ENCODE assay signal across 8 cellular contexts in the genomic region with DNA sequence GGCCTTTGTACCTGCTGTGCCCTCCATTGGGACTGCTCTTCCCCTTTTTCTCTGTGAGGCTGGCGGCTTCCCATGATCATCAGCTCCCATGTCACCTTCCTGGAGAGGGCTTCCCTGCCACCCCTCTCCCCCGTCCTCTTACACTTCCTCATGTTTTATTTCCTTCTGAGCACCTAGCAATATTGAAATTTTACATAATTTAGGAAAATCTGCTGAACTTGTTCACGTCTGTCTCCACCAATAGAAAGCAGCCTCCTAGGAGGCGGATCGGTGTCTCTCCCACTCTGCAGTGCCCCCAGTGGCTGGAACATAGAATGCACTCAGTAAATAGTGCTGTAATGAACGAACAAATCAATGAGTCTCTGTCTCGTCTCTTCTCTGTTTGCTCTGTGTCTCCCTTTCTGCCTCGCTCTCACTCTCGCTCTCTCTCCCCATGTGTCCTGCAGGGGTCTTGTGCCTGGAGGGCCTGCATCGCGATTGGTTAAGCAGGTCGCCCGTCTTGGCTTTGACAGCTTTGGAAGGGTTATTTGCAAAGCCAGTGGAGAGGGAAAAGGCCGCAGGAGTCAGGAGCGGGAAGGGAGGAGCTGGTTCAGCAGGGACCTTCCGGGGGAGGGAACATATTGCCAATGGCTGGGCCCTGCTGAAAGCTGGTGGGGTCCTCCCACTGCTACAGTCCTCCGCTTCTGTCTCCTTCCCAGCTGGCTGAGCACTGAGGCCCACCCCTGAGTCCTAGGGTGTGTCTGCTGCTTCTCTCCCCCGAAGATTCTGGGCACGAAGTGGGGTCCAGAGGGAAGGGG. TPM values are rescaled to one million over a fixed set of nuclear protein-coding genes. Genes with fewer than 3 reads are reported as not detected.
DNase-seq lines count a peak whose midpoint lies in the region; ATAC-seq and TF ChIP-seq lines count a peak whose summit lies in the region.

No MANE protein-coding gene starts in this region.

- H3K9me3 ChIP-seq in endodermal cell (ENCODE audit: control insufficient read depth, low read length): no peaks in the 10 kb centered on the region

- no peaks in the 10 kb centered on the region for H3K79me2 ChIP-seq in mesendoderm (ENCODE audit: control insufficient read depth, insufficient read depth, low read length)

- peak; percentile 91 for TF ChIP-seq CTCF in activated CD8-positive, alpha-beta T cell treated with anti-CD3 and anti-CD28 coated beads for 36 hours (IDR thresholded peaks at IDR 0.05)
- TF ChIP-seq CTCF in endodermal cell (conservative IDR thresholded peaks at IDR 0.05): peak; percentile 96

- H3K36me3 Mint-ChIP-seq in activated CD8-positive, alpha-beta T cell treated with anti-CD3 and anti-CD28 coated beads for 36 hours (ENCODE audit: low read depth): no peaks in the 10 kb centered on the region
- H3K36me3 Mint-ChIP-seq in endodermal cell (ENCODE audit: low read depth): no peaks in the 10 kb centered on the region

- H4K8ac ChIP-seq in mesendoderm (ENCODE audit: low read depth, low read length): no peak overlapping the region

- no peak overlapping the region for H3K4ac ChIP-seq in mesendoderm (ENCODE audit: low read depth, low read length)

- H3K23ac ChIP-seq in mesendoderm (ENCODE audit: low read length): no peak overlapping the region

- H3K27ac ChIP-seq in endodermal cell (ENCODE audit: low read depth, low read length): peak overlapping the region; percentile 67
- H3K27ac ChIP-seq in mesendoderm (ENCODE audit: low read depth, low read length): peak overlapping the region; percentile 24

- H4K5ac ChIP-seq in mesendoderm (ENCODE audit: low read length): no peak overlapping the region

- peak overlapping the region; percentile 91 for H3K56ac ChIP-seq in mesendoderm (ENCODE audit: low read length)

- in situ Hi-C loops in Caki2 (cut with HindIII; ENCODE audit: low pct_unique_long_range_greater_than_20kb, low sequenced_read_pairs): no loop called here

- H2BK15ac ChIP-seq in mesendoderm (replicated peaks; ENCODE audit: low read depth): no peak overlapping the region

- no peaks in the 10 kb centered on the region for H3K9me3 Mint-ChIP-seq in activated CD8-positive, alpha-beta T cell treated with anti-CD3 and anti-CD28 coated beads for 36 hours
- no peaks in the 10 kb centered on the region for H3K9me3 Mint-ChIP-seq in endodermal cell

- H2AK5ac ChIP-seq in mesendoderm (ENCODE audit: low read length): no peak overlapping the region

- POLR2A ChIA-PET in activated CD8-positive, alpha-beta T cell treated with anti-CD3 and anti-CD28 coated beads for 36 hours (lab: Charles Lee): no interaction called here

- H3K79me1 ChIP-seq in mesendoderm (ENCODE audit: low read length): no peaks in the 10 kb centered on the region

- H3K4me1 Mint-ChIP-seq in activated CD8-positive, alpha-beta T cell treated with anti-CD3 and anti-CD28 coated beads for 36 hours (ENCODE audit: low read depth): peaks cover 23% of the 10 kb centered on the region
- H3K4me1 Mint-ChIP-seq in endodermal cell: peaks cover 23% of the 10 kb centered on the region

- peaks cover 7% of the 10 kb centered on the region for H3K27me3 Mint-ChIP-seq in activated CD8-positive, alpha-beta T cell treated with anti-CD3 and anti-CD28 coated beads for 36 hours
- H3K27me3 Mint-ChIP-seq in endodermal cell (ENCODE audit: insufficient read depth): no peaks in the 10 kb centered on the region

- peak overlapping the region; percentile 9 for H3K18ac ChIP-seq in mesendoderm (ENCODE audit: low read length)

- H3K4me1 ChIP-seq in endodermal cell (ENCODE audit: control insufficient read depth, insufficient read depth, low read length): peaks cover 4% of the 10 kb centered on the region
- peaks cover 3% of the 10 kb centered on the region for H3K4me1 ChIP-seq in mesendoderm (ENCODE audit: control insufficient read depth, low read depth, low read length)

- no peak overlapping the region for H2BK120ac ChIP-seq in mesendoderm (ENCODE audit: low read depth, low read length)

- H3K4me3 Mint-ChIP-seq in activated CD8-positive, alpha-beta T cell treated with anti-CD3 and anti-CD28 coated beads for 36 hours: no peak overlapping the region
- H3K4me3 Mint-ChIP-seq in endodermal cell: no peak overlapping the region

- H3K27ac Mint-ChIP-seq in activated CD8-positive, alpha-beta T cell treated with anti-CD3 and anti-CD28 coated beads for 36 hours: no peak overlapping the region
- H3K27ac Mint-ChIP-seq in endodermal cell: no peak overlapping the region

- H3K27me3 ChIP-seq in endodermal cell (ENCODE audit: control insufficient read depth, insufficient read depth, low read length, poor library complexity, severe bottlenecking) (no peaks in the 10 kb centered on the region), mesendoderm (ENCODE audit: insufficient read depth, low read length, poor library complexity) (no peaks in the 10 kb centered on the region)

- peak overlapping the region; percentile 59 for H3K4me2 ChIP-seq in mesendoderm (ENCODE audit: low read length)

- peak; percentile 61 for ATAC-seq in HG02798 (IDR thresholded peaks at IDR 0.05; ENCODE audit: poor library complexity, unreplicated experiment)
- peak; percentile 87 for ATAC-seq in activated CD8-positive, alpha-beta T cell treated with anti-CD3 and anti-CD28 coated beads for 36 hours
- no peak for ATAC-seq in HG03095 (IDR thresholded peaks at IDR 0.05; ENCODE audit: unreplicated experiment)

- intact Hi-C loops in activated CD8-positive, alpha-beta T cell treated with anti-CD3 and anti-CD28 coated beads for 36 hours (cut with micrococcal nuclease): no loop called here

- H3K9ac ChIP-seq in endodermal cell (ENCODE audit: extremely low read depth, low read length, poor library complexity, severe bottlenecking) (no peak overlapping the region), mesendoderm (ENCODE audit: low read length) (peak overlapping the region; percentile 73)

- CTCF ChIA-PET in activated CD8-positive, alpha-beta T cell treated with anti-CD3 and anti-CD28 coated beads for 36 hours (lab: Charles Lee): interaction anchor here (0.6 to 3.2 kb wide), 17 partner anchors 10 to 153 kb away, joined by 3 to 32 read pairs (median 3); partner anchors contain the start of genes OCSTAMP and ZNF334

- H3K36me3 ChIP-seq in endodermal cell (ENCODE audit: control insufficient read depth, insufficient read depth, low read length) (no peaks in the 10 kb centered on the region), mesendoderm (ENCODE audit: control insufficient read depth, insufficient read depth, low read length) (no peaks in the 10 kb centered on the region)

- 34 to 36% methylated on average over 11 to 19 of the region's 19 CpGs for WGBS in endodermal cell (ENCODE audit: insufficient coverage in 1 of 2, insufficient read length in 1 of 2), 2 experiments
- whole genome bisulfite sequencing in mesendoderm (ENCODE audit: extremely low coverage, insufficient coverage, low lambda C conversion rate): no CpG with 5 or more reads among the region's 19 CpGs

- peak overlapping the region; percentile 83 for H2BK5ac ChIP-seq in mesendoderm (ENCODE audit: low read length)

- DNase-seq in Caki2 (ENCODE audit: low read depth) (peak; percentile 77), NCI-H82 treated with DMSO at 0.1 percent for 48 hours (lab: John Stamatoyannopoulos, UW; ENCODE audit: unreplicated experiment) (peak; percentile 72), endodermal cell (peak; percentile 94), mesendoderm (peak; percentile 93)
- DNase-seq in activated CD8-positive, alpha-beta T cell treated with anti-CD3 and anti-CD28 coated beads for 36 hours: peak; percentile 83
- DNase-seq in stimulated activated CD8-positive, alpha-beta memory T cell treated with anti-CD3 and anti-CD28 coated beads, Interleukin-12 subunit alpha, Interleukin-12 subunit beta, amount 100 ng/mL, for 4 hours (ENCODE audit: low read depth): peak; percentile 19

- no peak overlapping the region for H3K4me3 ChIP-seq in endodermal cell (ENCODE audit: low read length)
- H3K4me3 ChIP-seq in mesendoderm (ENCODE audit: low read length): no peak overlapping the region

RNA-seq across cellular contexts. Expression of gene OCSTAMP, which starts 12.1 kb away (rescaled TPM):
- total RNA-seq in Caki2 (2014; rRNA removed; shearing (Covaris generic); ENCODE audit: low replicate concordance): not detected in 2 replicates
- not detected for total RNA-seq in activated CD8-positive, alpha-beta T cell treated with anti-CD3 and anti-CD28 coated beads for 36 hours
- not detected for total RNA-seq in endodermal cell
- 0.36 TPM for polyA plus RNA-seq in endodermal cell (2013, experiment 1 of 2)
- 0.25 TPM for polyA plus RNA-seq in endodermal cell (2013, experiment 2 of 2)
- polyA plus RNA-seq in mesendoderm (2013, experiment 1 of 2): 0.24 TPM
- polyA plus RNA-seq in mesendoderm (2013, experiment 2 of 2): 0.25 TPM

RNA-seq across cellular contexts. Expression of gene ZNF334, which starts 49.2 kb away (rescaled TPM):
- total RNA-seq in Caki2 (2014; rRNA removed; shearing (Covaris generic); ENCODE audit: low replicate concordance): 0.24 TPM in 1 of 2 replicates, not detected in the other
- total RNA-seq in activated CD8-positive, alpha-beta T cell treated with anti-CD3 and anti-CD28 coated beads for 36 hours: 1 to 10 TPM; 4.2 to 4.4 TPM
- 10 to 100 TPM; 21.1 to 31.7 TPM for total RNA-seq in endodermal cell
- polyA plus RNA-seq in endodermal cell (2013, experiment 1 of 2): 20.5 TPM
- polyA plus RNA-seq in endodermal cell (2013, experiment 2 of 2): 18.4 TPM
- 7.8 TPM for polyA plus RNA-seq in mesendoderm (2013, experiment 1 of 2)
- polyA plus RNA-seq in mesendoderm (2013, experiment 2 of 2): 7.6 TPM

Comparison
In these comparisons a context has a peak if more than half of its experiments do, and no peak if none do; other contexts are left out.
1. DNase-seq: peak in every context shown above with its lines; median percentile 94 in endodermal cell; 93 in mesendoderm; 83 in activated CD8-positive, alpha-beta T cell treated with anti-CD3 and anti-CD28 coated beads for 36 hours; 77 in Caki2; 72 in NCI-H82 treated with DMSO at 0.1 percent for 48 hours; 19 in stimulated activated CD8-positive, alpha-beta memory T cell treated with anti-CD3 and anti-CD28 coated beads, Interleukin-12 subunit alpha, Interleukin-12 subunit beta, amount 100 ng/mL, for 4 hours.
2. RNA of gene ZNF334, which starts 49.2 kb away (total RNA-seq): 21.1 to 31.7 TPM in endodermal cell; 4.2 to 4.4 TPM in activated CD8-positive, alpha-beta T cell treated with anti-CD3 and anti-CD28 coated beads for 36 hours and 0.24 TPM in Caki2; every median in the first group is over 4 times any median in the second.